In genomic region chr1:156624814-156625435, GRCh38 we compare ENCODE assay signal across 1 cellular context.
TF ChIP-seq lines count a peak whose summit lies in the region.

No MANE protein-coding gene starts in this region.

TF ChIP-seq in A549, 52 proteins besides CTCF, POLR2A, EP300 and RAD21 (continued from another document):
- TF ChIP-seq ATOH8 (CRISPR knock-in tag; IDR thresholded peaks at IDR 0.05; ENCODE audit: low read depth) (no peak), NR3C1 (IDR thresholded peaks at IDR 0.05) (no peak), E2F6 (IDR thresholded peaks at IDR 0.05; ENCODE audit: borderline replicate concordance, low read depth) (no peak)
TF ChIP-seq in A549: peak in this region for 2.
